8 cellular contexts compared by ENCODE assay signal in genomic region chr11:134223836-134224709, GRCh38. TPM values are rescaled to one million over a fixed set of nuclear protein-coding genes. Genes with fewer than 3 reads are reported as not detected.
DNase-seq lines count a peak whose midpoint lies in the region; ATAC-seq and TF ChIP-seq lines count a peak whose summit lies in the region.

A gene with protein sequence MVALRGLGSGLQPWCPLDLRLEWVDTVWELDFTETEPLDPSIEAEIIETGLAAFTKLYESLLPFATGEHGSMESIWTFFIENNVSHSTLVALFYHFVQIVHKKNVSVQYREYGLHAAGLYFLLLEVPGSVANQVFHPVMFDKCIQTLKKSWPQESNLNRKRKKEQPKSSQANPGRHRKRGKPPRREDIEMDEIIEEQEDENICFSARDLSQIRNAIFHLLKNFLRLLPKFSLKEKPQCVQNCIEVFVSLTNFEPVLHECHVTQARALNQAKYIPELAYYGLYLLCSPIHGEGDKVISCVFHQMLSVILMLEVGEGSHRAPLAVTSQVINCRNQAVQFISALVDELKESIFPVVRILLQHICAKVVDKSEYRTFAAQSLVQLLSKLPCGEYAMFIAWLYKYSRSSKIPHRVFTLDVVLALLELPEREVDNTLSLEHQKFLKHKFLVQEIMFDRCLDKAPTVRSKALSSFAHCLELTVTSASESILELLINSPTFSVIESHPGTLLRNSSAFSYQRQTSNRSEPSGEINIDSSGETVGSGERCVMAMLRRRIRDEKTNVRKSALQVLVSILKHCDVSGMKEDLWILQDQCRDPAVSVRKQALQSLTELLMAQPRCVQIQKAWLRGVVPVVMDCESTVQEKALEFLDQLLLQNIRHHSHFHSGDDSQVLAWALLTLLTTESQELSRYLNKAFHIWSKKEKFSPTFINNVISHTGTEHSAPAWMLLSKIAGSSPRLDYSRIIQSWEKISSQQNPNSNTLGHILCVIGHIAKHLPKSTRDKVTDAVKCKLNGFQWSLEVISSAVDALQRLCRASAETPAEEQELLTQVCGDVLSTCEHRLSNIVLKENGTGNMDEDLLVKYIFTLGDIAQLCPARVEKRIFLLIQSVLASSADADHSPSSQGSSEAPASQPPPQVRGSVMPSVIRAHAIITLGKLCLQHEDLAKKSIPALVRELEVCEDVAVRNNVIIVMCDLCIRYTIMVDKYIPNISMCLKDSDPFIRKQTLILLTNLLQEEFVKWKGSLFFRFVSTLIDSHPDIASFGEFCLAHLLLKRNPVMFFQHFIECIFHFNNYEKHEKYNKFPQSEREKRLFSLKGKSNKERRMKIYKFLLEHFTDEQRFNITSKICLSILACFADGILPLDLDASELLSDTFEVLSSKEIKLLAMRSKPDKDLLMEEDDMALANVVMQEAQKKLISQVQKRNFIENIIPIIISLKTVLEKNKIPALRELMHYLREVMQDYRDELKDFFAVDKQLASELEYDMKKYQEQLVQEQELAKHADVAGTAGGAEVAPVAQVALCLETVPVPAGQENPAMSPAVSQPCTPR (N-terminal part only) (minus strand): TSS chr11:134223967. CDS start chr11:134223926, 41 bp downstream.
VPS26B (plus strand) TSS chr11:134224671; CDS start chr11:134225123, 452 bp downstream.

- H3K9me3 Mint-ChIP-seq in chondrocyte (ENCODE audit: low read depth), result no peaks in the 10 kb centered on the region

- TF ChIP-seq CTCF in chondrocyte (IDR thresholded peaks at IDR 0.05) (no peak), kidney epithelial cell (IDR thresholded peaks at IDR 0.05; ENCODE audit: insufficient read depth, low read length, poor library complexity, severe bottlenecking) (no peak)

- DNase-seq in AML-193 (lab: John Stamatoyannopoulos, UW) (peak; percentile 87 to 94), NCI-H510A treated with DMSO at 0.1 percent for 48 hours (lab: John Stamatoyannopoulos, UW) (peak; percentile 94), chondrocyte (ENCODE audit: low spot score) (peak; percentile 98), kidney epithelial cell (ENCODE audit: low read depth) (peak; percentile 77)
- peak; percentile 92 to 95 for DNase-seq in activated CD4-positive, alpha-beta T cell treated with anti-CD3 and anti-CD28 coated beads for 24 hours (ENCODE audit: low read depth in 2 of 2)
- DNase-seq in stimulated activated CD4-positive, alpha-beta T cell treated with anti-CD3 and anti-CD28 coated beads, Interleukin-15, amount 100 ng/mL, for 48 hours (ENCODE audit: low read depth in 2 of 2), result peak; percentile 95 to 96

- no peaks in the 10 kb centered on the region for H3K27me3 ChIP-seq in kidney epithelial cell (ENCODE audit: control insufficient read depth, insufficient read depth, low read length)

- H3K36me3 Mint-ChIP-seq in chondrocyte (ENCODE audit: low read depth), result peaks cover 2% of the 10 kb centered on the region

- TF ChIP-seq POLR2A in GM19193 (IDR thresholded peaks at IDR 0.05; ENCODE audit: extremely low read depth, insufficient read depth, insufficient read length), result peak; percentile 89

- no peaks in the 10 kb centered on the region for H3K27me3 Mint-ChIP-seq in chondrocyte (ENCODE audit: low read depth)

- peak within 1 kb of the TSS; percentile 73 for H3K4me3 ChIP-seq in kidney epithelial cell (ENCODE audit: low read depth, low read length)

- ATAC-seq in HG03439 (IDR thresholded peaks at IDR 0.05; ENCODE audit: unreplicated experiment), result peak; percentile 83

- H3K27ac Mint-ChIP-seq in chondrocyte (ENCODE audit: unreplicated experiment), result peak within 1 kb of the TSS; percentile 96

- peaks cover 43% of the 10 kb centered on the region for H3K4me1 Mint-ChIP-seq in chondrocyte (ENCODE audit: low read depth)

- peak within 1 kb of the TSS; percentile 93 for H3K4me3 Mint-ChIP-seq in chondrocyte (ENCODE audit: unreplicated experiment)

- no peaks in the 10 kb centered on the region for H3K36me3 ChIP-seq in kidney epithelial cell (ENCODE audit: control insufficient read depth, insufficient read depth, low read length)

RNA-seq across cellular contexts. Expression of the first gene that starts in this region (rescaled TPM):
- total RNA-seq in chondrocyte, result 13.2 to 24.3 TPM (median 17.0 TPM) in 3 replicates
- total RNA-seq in kidney epithelial cell, result 9.7 and 18.6 TPM in 2 replicates

RNA-seq across cellular contexts. Expression of gene VPS26B, which starts in this region (rescaled TPM):
- total RNA-seq in chondrocyte, result 49.1 to 54.5 TPM (median 50.4 TPM) in 3 replicates
- total RNA-seq in kidney epithelial cell, result 26.9 and 28.6 TPM in 2 replicates

Comparison
In these comparisons a context has a peak if more than half of its experiments do, and no peak if none do; other contexts are left out.
1. Peak in every context shown above with its lines: DNase-seq, ATAC-seq and H3K4me3 ChIP-seq.